25 cellular contexts compared by ENCODE assay signal in the genomic region with DNA sequence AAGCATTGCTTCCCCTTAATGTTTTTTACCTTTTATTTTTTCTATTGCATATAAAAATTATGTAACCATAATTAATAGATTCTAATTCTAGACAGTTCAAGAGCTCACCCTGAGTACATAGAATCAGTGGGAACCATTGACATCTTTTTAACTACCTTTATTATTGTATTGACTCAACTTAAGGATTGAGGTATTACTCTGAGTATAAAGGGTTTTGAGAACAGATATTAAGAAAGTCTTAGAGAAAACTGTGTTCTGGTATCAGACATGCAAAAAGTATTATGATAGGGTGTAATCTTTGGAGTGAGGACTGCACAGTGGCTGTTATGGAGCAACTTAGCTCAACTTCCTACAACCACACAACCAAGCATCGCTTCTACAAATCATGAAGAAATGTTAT.
"Had no signal": no experiment of that assay in that cellular context is flagged by ENCODE, and none has a peak within 500 bp of the region (broad histone marks: within the 10 kb centered on the region; RNA-seq: fewer than 3 reads in every experiment).

No MANE protein-coding gene starts in this region.

- H3K4me1 ChIP-seq: esophagus squamous epithelium, lower lobe of right lung, neural progenitor cell, prostate gland, right atrium auricular region, tibial nerve, upper lobe of left lung had no signal

- H3K9ac ChIP-seq: neural progenitor cell had no signal

- H3K9me3 ChIP-seq: esophagus squamous epithelium, lower lobe of right lung, prostate gland, right atrium auricular region, thoracic aorta, tibial nerve, upper lobe of left lung had no signal

- H3K4me2 ChIP-seq: neural progenitor cell, smooth muscle cell had no signal

- H3K27ac Mint-ChIP-seq: immature natural killer cell, nephron, neural progenitor cell had no signal

- H3K27me3 ChIP-seq: esophagus squamous epithelium, right atrium auricular region, tibial nerve, upper lobe of left lung had no signal

- H3K27ac ChIP-seq: coronary artery, esophagus squamous epithelium, lower lobe of right lung, neural progenitor cell, prostate gland, right atrium auricular region, thoracic aorta, tibial nerve, upper lobe of left lung had no signal

- DNase-seq: dermis blood vessel endothelial cell; effector memory CD4-positive, alpha-beta T cell; erythroblast; esophagus squamous epithelium; hypothalamus; immature natural killer cell; islet precursor cell; kidney glomerular epithelial cell; left ventricle myocardium superior; lower lobe of right lung; stimulated activated CD4-positive, alpha-beta T cell treated with anti-CD3 and anti-CD28 coated beads, Interleukin-12 subunit alpha, Interleukin-12 subunit beta, amount 100 ng/mL, for 4 hours; stimulated activated CD4-positive, alpha-beta T cell treated with anti-CD3 and anti-CD28 coated beads, Interleukin-1b, Interleukin-23, amount 100 ng/mL, for 48 hours; stimulated activated CD4-positive, alpha-beta T cell treated with anti-CD3 and anti-CD28 coated beads, Interleukin-4, amount 100 ng/mL, for 1 hour; stimulated activated CD8-positive, alpha-beta memory T cell treated with anti-CD3 and anti-CD28 coated beads, Interleukin-4, amount 100 ng/mL, for 48 hours; stimulated activated naive CD4-positive, alpha-beta T cell treated with Interleukin-2 at 50 U/mL for 16 hours; upper lobe of left lung had no signal

- H3K4me3 Mint-ChIP-seq: immature natural killer cell, nephron, neural progenitor cell had no signal

- H2AFZ ChIP-seq: neural progenitor cell had no signal

- H3K4me3 ChIP-seq: coronary artery, esophagus squamous epithelium, lower lobe of right lung, neural progenitor cell, prostate gland, right atrium auricular region, smooth muscle cell, thoracic aorta, tibial nerve, upper lobe of left lung had no signal

- H3K36me3 ChIP-seq: neural progenitor cell, prostate gland had no signal

- H3K4me1 Mint-ChIP-seq: nephron, neural progenitor cell had no signal

- ATAC-seq: left ventricle myocardium superior, lower lobe of right lung, sciatic nerve had no signal
